In genomic region chr6:143108278-143108677, GRCh38 we compare ENCODE assay signal across 31 cellular contexts. TPM values are rescaled to one million over a fixed set of nuclear protein-coding genes. Genes with fewer than 3 reads are reported as not detected.
A peak's percentile ranks its signal among the peaks of the same experiment; 100 is the strongest.
DNase-seq lines count a peak whose midpoint lies in the region; ATAC-seq, FAIRE-seq and TF ChIP-seq lines count a peak whose summit lies in the region.
"Had no signal": no experiment of that assay in that cellular context is flagged by ENCODE, and none has a peak within 500 bp of the region (broad histone marks: within the 10 kb centered on the region; RNA-seq: fewer than 3 reads in every experiment).

No MANE protein-coding gene starts in this region.

- TF ChIP-seq CTCF in fibroblast of villous mesenchyme (IDR thresholded peaks at IDR 0.05; ENCODE audit: insufficient read depth, low read depth, low read length) (no peak), osteocyte (IDR thresholded peaks at IDR 0.05) (no peak), gastroesophageal sphincter (IDR thresholded peaks at IDR 0.05) (no peak)

- H3K4me1 ChIP-seq in adipocyte (ENCODE audit: control insufficient read depth, insufficient read depth, low read length): peaks cover 39% of the 10 kb centered on the region
- peaks cover 0 to 18% (median 0%) of the 10 kb centered on the region in 3 donors for H3K4me1 ChIP-seq in gastroesophageal sphincter
- H3K4me1 ChIP-seq: A549, BE2C, esophagus squamous epithelium, left lung, upper lobe of right lung had no signal

- H3K4me3 ChIP-seq in adipocyte (ENCODE audit: low read length): peak overlapping the region; percentile 59
- no peak overlapping the region for H3K4me3 ChIP-seq in fibroblast of villous mesenchyme (ENCODE audit: low read depth, low read length)
- H3K4me3 ChIP-seq in gastroesophageal sphincter: no peak overlapping the region
- H3K4me3 ChIP-seq: A549, esophagus squamous epithelium, GM12878, left lung, upper lobe of right lung had no signal

- no peak overlapping the region for H3K4me3 Mint-ChIP-seq in osteocyte (ENCODE audit: unreplicated experiment)
- H3K4me3 Mint-ChIP-seq: activated naive CD8-positive, alpha-beta T cell treated with anti-CD3 and anti-CD28 coated beads, Interleukin-2, amount 50 U/mL, for 24 hours; immature natural killer cell; mesothelial cell of epicardium; naive thymus-derived CD4-positive, alpha-beta T cell; stimulated activated effector memory CD8-positive, alpha-beta T cell treated with anti-CD3 and anti-CD28 coated beads, Interleukin-12 subunit alpha, Interleukin-12 subunit beta, amount 100 ng/mL, for 72 hours; WTC11 had no signal

- peak overlapping the region; percentile 85 for H3K9ac ChIP-seq in adipocyte (ENCODE audit: low read length)
- H3K9ac ChIP-seq: SK-N-SH had no signal

- H3K9me3 ChIP-seq in adipocyte (ENCODE audit: control insufficient read depth, low read length): no peaks in the 10 kb centered on the region
- no peaks in the 10 kb centered on the region for H3K9me3 ChIP-seq in gastroesophageal sphincter
- H3K9me3 ChIP-seq: A549, BE2C, esophagus squamous epithelium, left lung, SK-N-SH, upper lobe of right lung had no signal

- H3K36me3 Mint-ChIP-seq in osteocyte (ENCODE audit: unreplicated experiment): no peaks in the 10 kb centered on the region
- H3K36me3 Mint-ChIP-seq: stimulated activated effector memory CD8-positive, alpha-beta T cell treated with anti-CD3 and anti-CD28 coated beads, Interleukin-12 subunit alpha, Interleukin-12 subunit beta, amount 100 ng/mL, for 72 hours had no signal

- no peaks in the 10 kb centered on the region for H3K9me3 Mint-ChIP-seq in osteocyte (ENCODE audit: unreplicated experiment)
- H3K9me3 Mint-ChIP-seq: activated naive CD8-positive, alpha-beta T cell treated with anti-CD3 and anti-CD28 coated beads, Interleukin-2, amount 50 U/mL, for 24 hours; immature natural killer cell; mesothelial cell of epicardium; WTC11 had no signal

- TF ChIP-seq EP300 in gastroesophageal sphincter (IDR thresholded peaks at IDR 0.05): no peak

- H3K36me3 ChIP-seq in adipocyte (ENCODE audit: control insufficient read depth, insufficient read depth, low read length, severe bottlenecking) (no peaks in the 10 kb centered on the region), gastroesophageal sphincter (no peaks in the 10 kb centered on the region)
- H3K36me3 ChIP-seq: BE2C, brain microvascular endothelial cell, esophagus squamous epithelium, left lung, upper lobe of right lung had no signal

- 53 to 78% methylated on average over 3 of the region's 3 CpGs for WGBS in gastroesophageal sphincter (ENCODE audit: low coverage in 1 of 2), 2 donors

- no peak for FAIRE-seq in urothelium cell line (lab: Jason Lieb, UNC)
- FAIRE-seq: A549, GM12878 had no signal

- no peak overlapping the region for H3K27ac ChIP-seq in gastroesophageal sphincter
- H3K27ac ChIP-seq: A549, brain microvascular endothelial cell, esophagus squamous epithelium, left lung, upper lobe of right lung had no signal

- H3K27me3 ChIP-seq in adipocyte (replicated peaks; ENCODE audit: control insufficient read depth, insufficient read depth, low read length) (no peaks in the 10 kb centered on the region), gastroesophageal sphincter (no peaks in the 10 kb centered on the region)
- H3K27me3 ChIP-seq: BE2C, brain microvascular endothelial cell, esophagus squamous epithelium, left lung, upper lobe of right lung had no signal

- no peak for TF ChIP-seq POLR2A in gastroesophageal sphincter (IDR thresholded peaks at IDR 0.05)

- no peaks in the 10 kb centered on the region for H3K27me3 Mint-ChIP-seq in osteocyte (ENCODE audit: unreplicated experiment)
- H3K27me3 Mint-ChIP-seq: activated naive CD8-positive, alpha-beta T cell treated with anti-CD3 and anti-CD28 coated beads, Interleukin-2, amount 50 U/mL, for 24 hours; naive thymus-derived CD4-positive, alpha-beta T cell had no signal

- peak overlapping the region; percentile 65 for H3K27ac Mint-ChIP-seq in osteocyte (ENCODE audit: unreplicated experiment)
- H3K27ac Mint-ChIP-seq: activated naive CD8-positive, alpha-beta T cell treated with anti-CD3 and anti-CD28 coated beads, Interleukin-2, amount 50 U/mL, for 24 hours; immature natural killer cell; mesothelial cell of epicardium; naive thymus-derived CD4-positive, alpha-beta T cell; stimulated activated effector memory CD8-positive, alpha-beta T cell treated with anti-CD3 and anti-CD28 coated beads, Interleukin-12 subunit alpha, Interleukin-12 subunit beta, amount 100 ng/mL, for 72 hours; WTC11 had no signal

- H3K4me1 Mint-ChIP-seq in osteocyte (ENCODE audit: unreplicated experiment): peaks cover 51% of the 10 kb centered on the region
- H3K4me1 Mint-ChIP-seq: immature natural killer cell, WTC11 had no signal

- peak; percentile 3 for DNase-seq in AG08395 (ENCODE audit: low spot score)
- peak; percentile 73 for DNase-seq in adipocyte (ENCODE audit: low read depth)
- DNase-seq in fibroblast of villous mesenchyme (ENCODE audit: low read depth): peak; percentile 28
- DNase-seq in osteocyte (ENCODE audit: extremely low spot score, unreplicated experiment): no peak
- DNase-seq in urothelium cell line (ENCODE audit: low spot score): no peak
- DNase-seq in activated CD4-positive, CD25-positive, alpha-beta regulatory T cell treated with anti-CD3 and anti-CD28 coated beads, Interleukin-2, amount 50 U/mL, for 72 hours: no peak
- no peak for DNase-seq in H4 (ENCODE audit: low spot score)
- DNase-seq: activated naive CD4-positive, alpha-beta T cell; activated naive CD8-positive, alpha-beta T cell treated with anti-CD3 and anti-CD28 coated beads, Interleukin-2, amount 50 U/mL, for 24 hours; BE2C; brain microvascular endothelial cell; DMS153; esophagus squamous epithelium; H7; immature natural killer cell; left lung; naive thymus-derived CD4-positive, alpha-beta T cell; NCI-H1417; NCI-H2029; NCI-H526 treated with DMSO at 0.1 percent for 48 hours; nucleus accumbens; SK-N-SH; substantia nigra; upper lobe of right lung had no signal

- no peak for ATAC-seq in gastroesophageal sphincter
- ATAC-seq: A549; activated naive CD8-positive, alpha-beta T cell treated with anti-CD3 and anti-CD28 coated beads, Interleukin-2, amount 50 U/mL, for 24 hours; GM12878; left lung; naive thymus-derived CD4-positive, alpha-beta T cell; Right ventricle myocardium inferior; stimulated activated effector memory CD8-positive, alpha-beta T cell treated with anti-CD3 and anti-CD28 coated beads, Interleukin-12 subunit alpha, Interleukin-12 subunit beta, amount 100 ng/mL, for 72 hours; upper lobe of right lung; WTC11 had no signal

RNA-seq across cellular contexts. Expression of gene AIG1, which starts 47.6 kb away (rescaled TPM):
- 26.7 and 44.9 TPM in 2 replicates for total RNA-seq in fibroblast of villous mesenchyme
- total RNA-seq in osteocyte: 40.2 and 40.5 TPM in 2 replicates
- total RNA-seq in gastroesophageal sphincter: 10 to 100 TPM; 24.0 to 42.0 (median 31.5) TPM
- 63.6 and 71.0 TPM in 2 replicates for total RNA-seq in H4 (2014; rRNA removed; shearing (Covaris generic))

Comparison
In these comparisons a context has a peak if more than half of its experiments do, and no peak if none do; other contexts are left out.
1. DNase-seq: peak in AG08395 (single experiment), adipocyte (single experiment) and fibroblast of villous mesenchyme (single experiment); none in osteocyte (single experiment), urothelium cell line (single experiment), activated CD4-positive, CD25-positive, alpha-beta regulatory T cell treated with anti-CD3 and anti-CD28 coated beads, Interleukin-2, amount 50 U/mL, for 72 hours (single experiment) and H4 (single experiment).